1 cellular context compared by ENCODE assay signal in genomic region chr15:86663304-86663703, GRCh38.
TF ChIP-seq lines count a peak whose summit lies in the region.

No MANE protein-coding gene starts in this region.

TF ChIP-seq in IMR-90, 13 proteins besides CTCF, POLR2A, EP300 and RAD21:
- TF ChIP-seq CHD1 (IDR thresholded peaks at IDR 0.05; ENCODE audit: low read depth, low read length): no peak
- TF ChIP-seq FOS (IDR thresholded peaks at IDR 0.05; ENCODE audit: low read depth, low read length): no peak
- no peak for TF ChIP-seq MAFK (IDR thresholded peaks at IDR 0.05; ENCODE audit: low read depth, low read length)
- no peak for TF ChIP-seq RCOR1 (IDR thresholded peaks at IDR 0.05; ENCODE audit: insufficient replicate concordance, low read length)
- TF ChIP-seq CEBPB (IDR thresholded peaks at IDR 0.05; ENCODE audit: low read depth, low read length): 0 out of 2 replicates have a peak, but pooled peaks have one; percentile 14
